19 cellular contexts compared by ENCODE assay signal in genomic region chr11:111623527-111624030, GRCh38. TPM values are rescaled to one million over a fixed set of nuclear protein-coding genes. Genes with fewer than 3 reads are reported as not detected.
DNase-seq lines count a peak whose midpoint lies in the region; ATAC-seq and TF ChIP-seq lines count a peak whose summit lies in the region.
"Had no signal": no experiment of that assay in that cellular context is flagged by ENCODE, and none has a peak within 500 bp of the region (broad histone marks: within the 10 kb centered on the region; RNA-seq: fewer than 3 reads in every experiment).

No MANE protein-coding gene starts in this region.

- ATAC-seq in GM18498 (IDR thresholded peaks at IDR 0.05; ENCODE audit: unreplicated experiment), result peak; percentile 67
- peak; percentile 95 for ATAC-seq in HG02610 (IDR thresholded peaks at IDR 0.05; ENCODE audit: unreplicated experiment)
- ATAC-seq in WTC11, result peak; percentile 44
- ATAC-seq in right lobe of liver, result peak; percentile 33 to 68 (median 48)

- no peak overlapping the region for H3K4me3 Mint-ChIP-seq in WTC11
- H3K4me3 Mint-ChIP-seq: activated T-helper 1 cell treated with anti-CD3 and anti-CD28 coated beads, Interleukin-12 subunit alpha, Interleukin-12 subunit beta, Interleukin-2, Interleukin-4 antibody, amounts not matched to agents 30 ng/mL and 10 ng/mL and 1 ng/mL, durations not matched to agents 14 hours and 24 hours and 36 hours; CD4-positive, alpha-beta T cell had no signal

- H3K4me1 Mint-ChIP-seq in WTC11, result no peaks in the 10 kb centered on the region

- no peaks in the 10 kb centered on the region for H3K27me3 ChIP-seq in right lobe of liver
- H3K27me3 ChIP-seq: heart right ventricle, right atrium auricular region had no signal

- TF ChIP-seq POLR2A in right lobe of liver (IDR thresholded peaks at IDR 0.05), result no peak

- no peak overlapping the region for H3K4me3 ChIP-seq in right lobe of liver
- H3K4me3 ChIP-seq: heart right ventricle, right atrium auricular region had no signal

- POLR2A ChIA-PET in WTC11 (lab: Charles Lee), result no interaction called here

- H3K9me3 Mint-ChIP-seq in WTC11, result peaks cover 9% of the 10 kb centered on the region

- H3K27ac ChIP-seq in right lobe of liver, result no peak overlapping the region
- H3K27ac ChIP-seq: heart right ventricle, right atrium auricular region had no signal

- intact Hi-C loops in right lobe of liver (cut with DNase I), result no loop called here

- H3K9me3 ChIP-seq in right lobe of liver, result no peaks in the 10 kb centered on the region
- H3K9me3 ChIP-seq: right atrium auricular region had no signal

- peaks cover 0 to 44% (median 11%) of the 10 kb centered on the region in 4 donors for H3K4me1 ChIP-seq in right lobe of liver
- H3K4me1 ChIP-seq: right atrium auricular region had no signal

- DNase-seq in WTC11 (ENCODE audit: low spot score) (no peak), right lobe of liver (no peak), GOT3 (lab: John Stamatoyannopoulos, UW) (no peak), medulla oblongata (ENCODE audit: extremely low spot score) (no peak), T-helper 1 cell (no peak), NCI-H1048 (lab: John Stamatoyannopoulos, UW) (no peak)
- DNase-seq: activated CD8-positive, alpha-beta memory T cell treated with anti-CD3 and anti-CD28 coated beads for 24 hours; caudate nucleus; CD4-positive, alpha-beta T cell; effector CD8-positive, alpha-beta T cell; heart right ventricle; kidney; NCI-H2107; NCI-H524; T-helper 2 cell had no signal

- CTCF ChIA-PET in WTC11 (lab: Charles Lee), result no interaction called here

- no peak for TF ChIP-seq CTCF in WTC11 (IDR thresholded peaks at IDR 0.05)
- no peak for TF ChIP-seq CTCF in right lobe of liver (IDR thresholded peaks at IDR 0.05)

- peaks cover 0 to 28% (median 10%) of the 10 kb centered on the region in 4 donors for H3K36me3 ChIP-seq in right lobe of liver

- H3K27ac Mint-ChIP-seq in WTC11, result no peak overlapping the region
- H3K27ac Mint-ChIP-seq: activated T-helper 1 cell treated with anti-CD3 and anti-CD28 coated beads, Interleukin-12 subunit alpha, Interleukin-12 subunit beta, Interleukin-2, Interleukin-4 antibody, amounts not matched to agents 30 ng/mL and 10 ng/mL and 1 ng/mL, durations not matched to agents 14 hours and 24 hours and 36 hours; CD4-positive, alpha-beta T cell had no signal

- H3K36me3 Mint-ChIP-seq in WTC11, result peaks cover 10% of the 10 kb centered on the region

- 87% methylated on average over 4 of the region's 4 CpGs for WGBS in right lobe of liver (ENCODE audit: insufficient coverage, low coverage, low lambda C conversion rate, missing lambda C conversion rate)

- no peaks in the 10 kb centered on the region for H3K27me3 Mint-ChIP-seq in WTC11 (ENCODE audit: low read depth)
- H3K27me3 Mint-ChIP-seq: CD4-positive, alpha-beta T cell had no signal

TF ChIP-seq in WTC11, 78 proteins besides CTCF, POLR2A, EP300 and RAD21:
- TF ChIP-seq ZNF121 (CRISPR knock-in tag; IDR thresholded peaks at IDR 0.05) (no peak), IRF1 (CRISPR knock-in tag; IDR thresholded peaks at IDR 0.05) (no peak), FOXJ3 (CRISPR knock-in tag; IDR thresholded peaks at IDR 0.05; ENCODE audit: borderline replicate concordance) (no peak), PREB (CRISPR knock-in tag; IDR thresholded peaks at IDR 0.05; ENCODE audit: borderline replicate concordance) (no peak), AFF4 (CRISPR knock-in tag; IDR thresholded peaks at IDR 0.05; ENCODE audit: borderline replicate concordance) (no peak), USF2 (CRISPR knock-in tag; IDR thresholded peaks at IDR 0.05) (no peak), E2F1 (CRISPR knock-in tag; IDR thresholded peaks at IDR 0.05) (no peak), ZNF219 (CRISPR knock-in tag; IDR thresholded peaks at IDR 0.05; ENCODE audit: borderline replicate concordance) (no peak), KAT7 (CRISPR knock-in tag; IDR thresholded peaks at IDR 0.05; ENCODE audit: borderline replicate concordance) (no peak)
TF ChIP-seq in WTC11: peak in this region for 0.

RNA-seq across cellular contexts. Expression of gene SIK2, which starts 21.3 kb away (rescaled TPM):
- total RNA-seq in WTC11 (2021) (6.7 to 8.6 TPM (median 7.2 TPM) in 3 replicates), right lobe of liver (10 to 100 TPM; 15.4 to 39.5 (median 26.4) TPM)

Comparison
In these comparisons a context has a peak if more than half of its experiments do, and no peak if none do; other contexts are left out.
1. ATAC-seq: peak in every context shown above with its lines; median percentile 95 in HG02610; 67 in GM18498; 48 in right lobe of liver; 44 in WTC11.